32 cellular contexts compared by ENCODE assay signal in the genomic region with DNA sequence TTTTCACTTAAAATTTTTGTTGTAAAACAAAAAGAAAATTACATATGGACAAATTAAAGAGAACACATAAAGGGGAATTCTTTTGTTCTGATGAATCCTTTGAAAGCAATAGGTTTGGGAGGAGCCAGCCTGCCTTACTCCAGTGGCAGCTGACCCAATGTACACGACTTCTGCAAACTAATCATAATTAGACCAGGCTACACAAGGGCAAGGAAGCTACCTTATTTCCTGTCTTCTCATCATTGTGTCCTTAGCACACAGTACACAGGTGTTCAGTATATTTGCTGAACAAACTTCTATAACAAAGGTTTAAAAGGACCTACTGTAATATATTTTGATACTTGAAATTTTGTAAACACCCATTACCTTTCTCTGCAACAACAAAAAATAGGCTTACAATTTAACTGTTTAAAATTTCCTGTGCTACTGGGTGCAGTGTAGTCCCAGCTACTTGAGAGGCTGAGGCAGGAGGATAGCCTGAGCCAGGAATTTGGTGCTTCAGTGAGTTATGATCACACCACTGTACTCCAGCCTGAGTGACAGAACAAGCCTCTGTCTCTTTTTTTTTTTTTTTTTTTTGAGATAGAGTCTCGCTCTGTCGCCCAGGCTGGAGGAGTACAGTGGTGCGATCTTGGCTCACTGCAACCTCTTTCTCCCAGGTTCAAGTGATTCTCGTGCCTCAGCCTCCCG. TPM values are rescaled to one million over a fixed set of nuclear protein-coding genes. Genes with fewer than 3 reads are reported as not detected.
A peak's percentile ranks its signal among the peaks of the same experiment; 100 is the strongest.
DNase-seq lines count a peak whose midpoint lies in the region; ATAC-seq, FAIRE-seq and TF ChIP-seq lines count a peak whose summit lies in the region.
"Had no signal": no experiment of that assay in that cellular context is flagged by ENCODE, and none has a peak within 500 bp of the region (broad histone marks: within the 10 kb centered on the region; RNA-seq: fewer than 3 reads in every experiment).

No MANE protein-coding gene starts in this region.

- DNase-seq in DMS153 (lab: John Stamatoyannopoulos, UW) (peak; percentile 97), NCI-H1436 treated with DMSO at 0.1 percent for 48 hours (lab: John Stamatoyannopoulos, UW) (peak; percentile 62), NCI-H345 (lab: John Stamatoyannopoulos, UW) (peak; percentile 78), SHP77 (lab: John Stamatoyannopoulos, UW) (peak; percentile 55 to 61), kidney (no peak)
- no peak for DNase-seq in activated CD4-positive, CD25-positive, alpha-beta regulatory T cell (lab: John Stamatoyannopoulos, UW)
- DNase-seq in activated effector memory CD4-positive, alpha-beta T cell treated with anti-CD3 and anti-CD28 coated beads, Interleukin-2, amount 50 U/mL, for 16 hours, result no peak
- DNase-seq: activated CD4-positive, alpha-beta T cell treated with anti-CD3 and anti-CD28 coated beads, Interleukin-2, amount 10 ng/mL, durations not matched to agents 7 days and 5 days; activated naive CD4-positive, alpha-beta T cell treated with anti-CD3 and anti-CD28 coated beads for 36 hours; activated T-cell treated with anti-CD3 and anti-CD28 coated beads, Interleukin-2, amount 50 U/mL, for 72 hours; amniotic stem cell; effector CD8-positive, alpha-beta T cell; HCEC 1CT; left lung; naive thymus-derived CD4-positive, alpha-beta T cell; NCI-H1105; NCI-H446; occipital lobe; stimulated activated CD4-positive, alpha-beta T cell treated with anti-CD3 and anti-CD28 coated beads, Interleukin-2, amount 100 ng/mL, for 24 hours; upper lobe of left lung had no signal

- H3K9ac ChIP-seq in kidney (ENCODE audit: low read length in 2 of 2), result no peak overlapping the region

- no peak for TF ChIP-seq CTCF in kidney (IDR thresholded peaks at IDR 0.05; ENCODE audit: borderline replicate concordance, extremely low read depth, insufficient read depth)

- no peaks in the 10 kb centered on the region for H3K9me3 ChIP-seq in kidney (ENCODE audit: control insufficient read depth in 1 of 2, low read length in 2 of 2)
- H3K9me3 ChIP-seq: breast epithelium, left lung, upper lobe of left lung had no signal

- no peak for FAIRE-seq in kidney (lab: Jason Lieb, UNC)
- FAIRE-seq: GM12892 had no signal

- ATAC-seq in HG03095 (IDR thresholded peaks at IDR 0.05; ENCODE audit: unreplicated experiment), result no peak
- ATAC-seq: activated T-cell treated with anti-CD3 and anti-CD28 coated beads, Interleukin-2, amount 50 U/mL, for 72 hours; left lung; naive thymus-derived CD4-positive, alpha-beta T cell had no signal

- intact Hi-C loops in kidney (cut with DNase I), result no loop called here

- no peaks in the 10 kb centered on the region for H3K36me3 ChIP-seq in kidney (ENCODE audit: control insufficient read depth in 1 of 2, insufficient read depth in 2 of 2, low read length in 2 of 2)
- H3K36me3 ChIP-seq: breast epithelium, left lung, upper lobe of left lung had no signal

- H3K4me1 ChIP-seq in kidney (ENCODE audit: control insufficient read depth in 1 of 2, insufficient read depth in 1 of 2, low read depth in 1 of 2, low read length in 2 of 2), result no peaks in the 10 kb centered on the region
- H3K4me1 ChIP-seq: breast epithelium, left lung, upper lobe of left lung had no signal

- no peak overlapping the region for H3K4me3 ChIP-seq in kidney (ENCODE audit: low read length in 2 of 2)
- H3K4me3 ChIP-seq: breast epithelium, left lung, skin epidermis, upper lobe of left lung had no signal

- no peak overlapping the region for H3K27ac ChIP-seq in kidney (ENCODE audit: low read depth in 2 of 2, low read length in 2 of 2)
- H3K27ac ChIP-seq: breast epithelium, HL-60, left lung, RWPE1, skin epidermis, upper lobe of left lung had no signal

RNA-seq across cellular contexts. Expression of gene KCNG3, which starts 18.9 kb away (rescaled TPM):
- total RNA-seq in kidney, result 0.88 TPM
- 0.19 TPM for polyA plus RNA-seq in kidney (ENCODE audit: insufficient read depth, low read depth, low replicate concordance)
- total RNA-seq: epithelial cell of proximal tubule; fibroblast of villous mesenchyme; LHCN-M2; mesenteric fat pad; T-helper 2 cell treated with Interferon-gamma antibody and Interleukin-4, amounts not matched to agents 100 ng/mL and 5 ng/mL, for 36 hours had no signal
- polyA plus RNA-seq: BJ had no signal

Comparison
In these comparisons a context has a peak if more than half of its experiments do, and no peak if none do; other contexts are left out.
1. DNase-seq: peak in DMS153 (single experiment), NCI-H1436 treated with DMSO at 0.1 percent for 48 hours (single experiment), NCI-H345 (single experiment) and SHP77 (2 of 2); none in activated CD4-positive, CD25-positive, alpha-beta regulatory T cell (0 of 4), activated effector memory CD4-positive, alpha-beta T cell treated with anti-CD3 and anti-CD28 coated beads, Interleukin-2, amount 50 U/mL, for 16 hours (single experiment) and kidney (single experiment).